ENCODE assay signal across 15 cellular contexts in the genomic region with DNA sequence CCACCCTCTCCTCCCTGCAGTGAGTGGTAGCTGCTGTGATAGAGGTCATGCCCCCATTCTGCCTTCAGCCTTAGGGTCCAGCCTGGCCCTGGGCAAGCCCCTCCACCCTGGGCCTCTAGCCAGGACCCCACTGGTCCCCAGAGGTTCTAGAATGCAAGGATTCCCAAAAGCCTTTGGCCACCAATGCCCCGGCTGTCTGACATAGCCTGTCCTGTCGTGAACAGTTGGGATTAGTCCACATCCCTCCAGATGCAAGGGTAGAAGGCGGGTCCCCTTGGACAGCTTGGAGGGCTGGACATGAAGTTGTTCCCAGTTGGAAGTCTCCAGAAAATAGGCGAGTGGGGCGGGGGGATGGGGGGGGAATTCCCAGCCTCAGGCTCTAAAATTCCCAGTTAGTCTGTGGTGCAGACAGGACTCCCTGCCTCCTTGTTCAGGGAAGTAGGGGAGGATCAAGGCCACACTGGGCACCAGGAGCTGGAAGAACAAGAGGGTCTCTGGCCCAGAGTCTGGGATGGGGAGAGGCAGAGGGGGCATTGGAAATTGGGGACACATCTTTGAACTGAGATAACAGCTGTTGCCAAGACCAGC. TPM values are rescaled to one million over a fixed set of nuclear protein-coding genes. Genes with fewer than 3 reads are reported as not detected.
DNase-seq lines count a peak whose midpoint lies in the region; ATAC-seq, FAIRE-seq and TF ChIP-seq lines count a peak whose summit lies in the region.
"Had no signal": no experiment of that assay in that cellular context is flagged by ENCODE, and none has a peak within 500 bp of the region (broad histone marks: within the 10 kb centered on the region; RNA-seq: fewer than 3 reads in every experiment).

No MANE protein-coding gene starts in this region.

- H3K36me3 Mint-ChIP-seq in activated CD4-positive, alpha-beta T cell treated with anti-CD3 and anti-CD28 coated beads, Interleukin-2, amount 10 ng/mL, durations not matched to agents 24 days and 14 days (ENCODE audit: low read depth), result peaks cover 8% of the 10 kb centered on the region
- H3K36me3 Mint-ChIP-seq in astrocyte (ENCODE audit: low read depth, unreplicated experiment) (no peaks in the 10 kb centered on the region), nephron progenitor cell (ENCODE audit: low read depth) (no peaks in the 10 kb centered on the region)

- peak overlapping the region; percentile 72 for H3K4me3 Mint-ChIP-seq in activated CD4-positive, alpha-beta T cell treated with anti-CD3 and anti-CD28 coated beads, Interleukin-2, amount 10 ng/mL, durations not matched to agents 24 days and 14 days
- H3K4me3 Mint-ChIP-seq in astrocyte (ENCODE audit: unreplicated experiment) (peak overlapping the region; percentile 69), nephron progenitor cell (peak overlapping the region; percentile 65)

- no peak overlapping the region for H3K9ac ChIP-seq in astrocyte (ENCODE audit: low read length)

- H3K27me3 ChIP-seq in astrocyte (ENCODE audit: insufficient read depth, low read length), result peaks cover 9% of the 10 kb centered on the region
- H3K27me3 ChIP-seq: neutrophil had no signal

- H3K27ac ChIP-seq in astrocyte (ENCODE audit: low read depth, low read length), result no peak overlapping the region
- H3K27ac ChIP-seq: hepatocyte, neutrophil, RWPE1, uterus had no signal

- FAIRE-seq in astrocyte (lab: Jason Lieb, UNC), result no peak

- no peak overlapping the region for H3K4me2 ChIP-seq in astrocyte (ENCODE audit: low read length)
- H3K4me2 ChIP-seq: hepatocyte had no signal

- no peak for DNase-seq in activated CD4-positive, alpha-beta T cell treated with anti-CD3 and anti-CD28 coated beads, Interleukin-2, amount 10 ng/mL, durations not matched to agents 24 days and 14 days
- no peak for DNase-seq in activated CD4-positive, alpha-beta T cell treated with anti-CD3 and anti-CD28 coated beads, Interleukin-2, amount 50 U/mL, for 1 hour
- DNase-seq in ELF-1 (ENCODE audit: low read depth, low spot score) (peak; percentile 75), astrocyte (ENCODE audit: low read depth) (no peak), nephron progenitor cell (no peak), NCI-H187 (lab: John Stamatoyannopoulos, UW) (no peak)
- DNase-seq: activated CD8-positive, alpha-beta memory T cell treated with anti-CD3 and anti-CD28 coated beads for 24 hours; NCI-H774; stimulated activated naive CD4-positive, alpha-beta T cell treated with Interleukin-2 at 50 U/mL for 16 hours; uterus had no signal

- no peaks in the 10 kb centered on the region for H3K9me3 Mint-ChIP-seq in activated CD4-positive, alpha-beta T cell treated with anti-CD3 and anti-CD28 coated beads, Interleukin-2, amount 10 ng/mL, durations not matched to agents 24 days and 14 days
- H3K9me3 Mint-ChIP-seq in astrocyte (ENCODE audit: unreplicated experiment) (no peaks in the 10 kb centered on the region), nephron progenitor cell (no peaks in the 10 kb centered on the region)

- H3K27ac Mint-ChIP-seq in activated CD4-positive, alpha-beta T cell treated with anti-CD3 and anti-CD28 coated beads, Interleukin-2, amount 10 ng/mL, durations not matched to agents 24 days and 14 days, result peak overlapping the region; percentile 32
- peak overlapping the region; percentile 77 for H3K27ac Mint-ChIP-seq in astrocyte (ENCODE audit: unreplicated experiment)
- no peak overlapping the region for H3K27ac Mint-ChIP-seq in nephron progenitor cell

- no peak overlapping the region for H2AFZ ChIP-seq in astrocyte (ENCODE audit: low read depth, low read length)
- H2AFZ ChIP-seq: hepatocyte had no signal

- TF ChIP-seq CTCF in astrocyte (IDR thresholded peaks at IDR 0.05; ENCODE audit: insufficient read depth, low read depth, low read length) (no peak), nephron progenitor cell (IDR thresholded peaks at IDR 0.05) (no peak)

- H3K4me1 ChIP-seq in astrocyte (ENCODE audit: insufficient read depth, low read length), result peaks cover 2% of the 10 kb centered on the region

- H3K4me3 ChIP-seq in astrocyte (ENCODE audit: insufficient read depth, low read depth, low read length), result no peak overlapping the region
- H3K4me3 ChIP-seq: hepatocyte, uterus had no signal

- no peaks in the 10 kb centered on the region for H3K36me3 ChIP-seq in astrocyte (ENCODE audit: insufficient read depth, low read length)
- H3K36me3 ChIP-seq: uterus had no signal

- intact Hi-C loops in activated CD4-positive, alpha-beta T cell treated with anti-CD3 and anti-CD28 coated beads, Interleukin-2, amount 10 ng/mL, durations not matched to agents 24 days and 14 days (cut with micrococcal nuclease), result no loop called here

- peaks cover 4% of the 10 kb centered on the region for H3K27me3 Mint-ChIP-seq in activated CD4-positive, alpha-beta T cell treated with anti-CD3 and anti-CD28 coated beads, Interleukin-2, amount 10 ng/mL, durations not matched to agents 24 days and 14 days
- H3K27me3 Mint-ChIP-seq in astrocyte (ENCODE audit: low read depth, unreplicated experiment) (peaks cover 23% of the 10 kb centered on the region), nephron progenitor cell (ENCODE audit: low read depth, poor library complexity) (peaks cover 57% of the 10 kb centered on the region)

- H3K79me2 ChIP-seq in astrocyte (ENCODE audit: insufficient read depth, low read length), result no peaks in the 10 kb centered on the region
- H3K79me2 ChIP-seq: hepatocyte had no signal

- peaks cover 23% of the 10 kb centered on the region for H3K4me1 Mint-ChIP-seq in activated CD4-positive, alpha-beta T cell treated with anti-CD3 and anti-CD28 coated beads, Interleukin-2, amount 10 ng/mL, durations not matched to agents 24 days and 14 days
- H3K4me1 Mint-ChIP-seq in astrocyte (ENCODE audit: low read depth, unreplicated experiment) (no peaks in the 10 kb centered on the region), nephron progenitor cell (no peaks in the 10 kb centered on the region)

- H4K20me1 ChIP-seq in astrocyte (ENCODE audit: insufficient read depth, low read length), result peaks cover 3% of the 10 kb centered on the region

- H3K9me3 ChIP-seq in astrocyte (ENCODE audit: insufficient read depth, low read depth, low read length), result no peaks in the 10 kb centered on the region
- H3K9me3 ChIP-seq: neutrophil, uterus had no signal

- no peak for ATAC-seq in GM18519 (IDR thresholded peaks at IDR 0.05; ENCODE audit: low FRiP score, unreplicated experiment)
- no peak for ATAC-seq in GM21619 (IDR thresholded peaks at IDR 0.05; ENCODE audit: unreplicated experiment)

RNA-seq across cellular contexts. Expression of gene ADORA2A, which starts 5.2 kb away (rescaled TPM):
- 34.9 and 36.2 TPM in 2 replicates for total RNA-seq in activated CD4-positive, alpha-beta T cell treated with anti-CD3 and anti-CD28 coated beads, Interleukin-2, amount 10 ng/mL, durations not matched to agents 24 days and 14 days
- total RNA-seq in astrocyte, result 2.2 and 3.9 TPM in 2 replicates
